Comparison of ENCODE assay signal across 27 cellular contexts in the genomic region with DNA sequence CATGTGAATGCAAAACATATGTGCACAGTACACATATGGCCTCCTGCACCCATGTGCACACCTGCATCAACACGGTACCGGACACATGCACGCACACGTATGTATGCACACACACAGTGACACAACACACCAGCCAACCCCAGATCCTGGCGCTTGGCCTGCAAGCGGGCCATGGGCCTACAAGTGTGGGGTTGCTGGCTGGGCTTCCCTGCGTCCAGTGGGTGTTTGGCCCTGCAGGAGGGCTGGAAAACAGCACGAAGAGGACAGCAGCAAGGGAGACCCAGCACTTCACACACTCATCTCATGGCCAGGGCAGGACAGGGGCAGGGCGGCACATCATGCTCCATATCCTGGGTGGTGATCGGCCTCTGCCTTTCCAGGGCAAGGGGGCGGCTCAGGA.
"Had no signal": no experiment of that assay in that cellular context is flagged by ENCODE, and none has a peak within 500 bp of the region (broad histone marks: within the 10 kb centered on the region; RNA-seq: fewer than 3 reads in every experiment).

No MANE protein-coding gene starts in this region.

- H3K4me1 Mint-ChIP-seq: activated CD4-positive, alpha-beta T cell treated with anti-CD3 and anti-CD28 coated beads, Interleukin-2, amount 10 ng/mL, durations not matched to agents 7 days and 5 days; activated naive CD4-positive, alpha-beta T cell treated with anti-CD3 and anti-CD28 coated beads, Interleukin-2, amount 10 ng/mL, durations not matched to agents 7 days and 5 days had no signal

- H3K4me3 ChIP-seq: body of pancreas, MG63, Peyer's patch had no signal

- H3K36me3 ChIP-seq: Peyer's patch had no signal

- H3K4me3 Mint-ChIP-seq: activated CD4-positive, alpha-beta memory T cell treated with anti-CD3 and anti-CD28 coated beads for 36 hours; activated CD4-positive, alpha-beta T cell treated with anti-CD3 and anti-CD28 coated beads, Interleukin-2, amount 10 ng/mL, durations not matched to agents 7 days and 5 days; activated naive CD4-positive, alpha-beta T cell treated with anti-CD3 and anti-CD28 coated beads, Interleukin-2, amount 10 ng/mL, durations not matched to agents 7 days and 5 days; activated naive CD8-positive, alpha-beta T cell treated with anti-CD3 and anti-CD28 coated beads, Interleukin-2, amount 10 ng/mL, durations not matched to agents 7 days and 5 days; activated T-helper 17 cell treated with anti-CD3 and anti-CD28 coated beads, Interleukin-2, amount 50 U/mL, for 72 hours; T-helper 17 cell had no signal

- H3K27ac Mint-ChIP-seq: activated CD4-positive, alpha-beta memory T cell treated with anti-CD3 and anti-CD28 coated beads for 36 hours; activated CD4-positive, alpha-beta T cell treated with anti-CD3 and anti-CD28 coated beads, Interleukin-2, amount 10 ng/mL, durations not matched to agents 7 days and 5 days; activated naive CD4-positive, alpha-beta T cell treated with anti-CD3 and anti-CD28 coated beads, Interleukin-2, amount 10 ng/mL, durations not matched to agents 7 days and 5 days; activated naive CD8-positive, alpha-beta T cell treated with anti-CD3 and anti-CD28 coated beads, Interleukin-2, amount 10 ng/mL, durations not matched to agents 7 days and 5 days; activated T-helper 17 cell treated with anti-CD3 and anti-CD28 coated beads, Interleukin-2, amount 50 U/mL, for 72 hours; T-helper 17 cell had no signal

- H3K9me3 ChIP-seq: body of pancreas, MG63, Peyer's patch had no signal

- H3K9me3 Mint-ChIP-seq: activated CD4-positive, alpha-beta memory T cell treated with anti-CD3 and anti-CD28 coated beads for 36 hours; activated T-helper 17 cell treated with anti-CD3 and anti-CD28 coated beads, Interleukin-2, amount 50 U/mL, for 72 hours had no signal

- ATAC-seq: activated T-helper 17 cell treated with anti-CD3 and anti-CD28 coated beads, Interleukin-2, amount 50 U/mL, for 72 hours; body of pancreas; T-helper 17 cell had no signal

- H3K27ac ChIP-seq: body of pancreas, Peyer's patch, VCaP had no signal

- H3K27me3 ChIP-seq: body of pancreas, MG63, Peyer's patch had no signal

- DNase-seq: activated CD4-positive, alpha-beta memory T cell treated with anti-CD3 and anti-CD28 coated beads for 36 hours; activated CD4-positive, alpha-beta T cell treated with anti-CD3 and anti-CD28 coated beads, Interleukin-2, amount 10 ng/mL, durations not matched to agents 7 days and 5 days; activated CD4-positive, CD25-positive, alpha-beta regulatory T cell; activated CD8-positive, alpha-beta memory T cell treated with anti-CD3 and anti-CD28 coated beads for 24 hours; activated gamma-delta T cell treated with Interleukin-2 at 50 U/mL for 16 hours; activated naive CD4-positive, alpha-beta T cell treated with anti-CD3 and anti-CD28 coated beads, Interleukin-2, amount 10 ng/mL, durations not matched to agents 7 days and 5 days; activated naive CD8-positive, alpha-beta T cell treated with anti-CD3 and anti-CD28 coated beads, Interleukin-2, amount 10 ng/mL, durations not matched to agents 7 days and 5 days; activated T-cell treated with anti-CD3 and anti-CD28 coated beads, Interleukin-2, amount 50 U/mL, for 48 hours; aorta; body of pancreas; central memory CD4-positive, alpha-beta T cell; MG63; MV-4-11; NCI-H1092 treated with DMSO at 0.1 percent for 48 hours; NCI-H1417 treated with DMSO at 0.1 percent for 48 hours; NCI-H1694; NCI-H2029 treated with DMSO at 0.1 percent for 48 hours; NCI-H345; NCI-H510A; NCI-H526 treated with DMSO at 0.1 percent for 48 hours; NCI-H82; Peyer's patch; SIG-M5; T-helper 17 cell; T-helper 9 cell had no signal

- H3K4me1 ChIP-seq: body of pancreas had no signal

- H3K36me3 Mint-ChIP-seq: activated CD4-positive, alpha-beta memory T cell treated with anti-CD3 and anti-CD28 coated beads for 36 hours; activated naive CD4-positive, alpha-beta T cell treated with anti-CD3 and anti-CD28 coated beads, Interleukin-2, amount 10 ng/mL, durations not matched to agents 7 days and 5 days; activated naive CD8-positive, alpha-beta T cell treated with anti-CD3 and anti-CD28 coated beads, Interleukin-2, amount 10 ng/mL, durations not matched to agents 7 days and 5 days had no signal
